7 cellular contexts compared by ENCODE assay signal in genomic region chr6:135675862-135676261, GRCh38.
DNase-seq lines count a peak whose midpoint lies in the region; ATAC-seq, FAIRE-seq and TF ChIP-seq lines count a peak whose summit lies in the region.

No MANE protein-coding gene starts in this region.

- POLR2A ChIA-PET in GM10248 (lab: Yijun Ruan, JAX) = no interaction called here

- intact Hi-C loops in psoas muscle (cut with DNase I) = no loop called here

- no peak overlapping the region for H2BK5ac ChIP-seq in trophoblast cell (ENCODE audit: low read depth, low read length, poor library complexity)

- CTCF ChIA-PET in GM10248 (lab: Yijun Ruan, JAX) = interaction anchor here (0.8 to 2.1 kb wide), 10 partner anchors 89 to 551 kb away, joined by 3 to 9 read pairs (median 4); no protein-coding TSS in a partner anchor

- no peak overlapping the region for H3K4me2 ChIP-seq in trophoblast cell (ENCODE audit: low read length)

- no peaks in the 10 kb centered on the region for H3K36me3 Mint-ChIP-seq in central memory CD8-positive, alpha-beta T cell (ENCODE audit: insufficient read depth)

- peak; percentile 30 for TF ChIP-seq CTCF in GM10248 (IDR thresholded peaks at IDR 0.05; ENCODE audit: control extremely low read depth, extremely low read depth, low read depth, missing control alignments)
- peak; percentile 1 for TF ChIP-seq CTCF in HL-60 (IDR thresholded peaks at IDR 0.05; ENCODE audit: insufficient read depth, low read length)
- no peak for TF ChIP-seq CTCF in psoas muscle (IDR thresholded peaks at IDR 0.05)

- ATAC-seq in central memory CD8-positive, alpha-beta T cell (replicated peaks; ENCODE audit: extremely low read depth, poor library complexity, severe bottlenecking) = peak; percentile 28
- ATAC-seq in psoas muscle = no peak

- no peak overlapping the region for H2BK120ac ChIP-seq in trophoblast cell (ENCODE audit: insufficient read depth, low read length, poor library complexity)

- H3K9me3 Mint-ChIP-seq in central memory CD8-positive, alpha-beta T cell = no peaks in the 10 kb centered on the region

- no peak overlapping the region for H4K12ac ChIP-seq in trophoblast cell (ENCODE audit: low read depth, low read length)

- no peak overlapping the region for H3K4me3 Mint-ChIP-seq in central memory CD8-positive, alpha-beta T cell

- no peak overlapping the region for H2AFZ ChIP-seq in trophoblast cell (ENCODE audit: insufficient read depth, low read length, poor library complexity)

- H3K9me3 ChIP-seq in trophoblast cell (ENCODE audit: insufficient read depth, low read depth, low read length) (no peaks in the 10 kb centered on the region), psoas muscle (no peaks in the 10 kb centered on the region)

- H3K4me1 ChIP-seq in trophoblast cell (ENCODE audit: control insufficient read depth in 1 of 2, insufficient read depth in 2 of 2, low read length in 2 of 2) = no peaks in the 10 kb centered on the region
- H3K4me1 ChIP-seq in psoas muscle = no peaks in the 10 kb centered on the region

- H3K23ac ChIP-seq in trophoblast cell (ENCODE audit: low read length) = no peak overlapping the region

- no peaks in the 10 kb centered on the region for H3K79me1 ChIP-seq in trophoblast cell (ENCODE audit: low read length)

- H4K91ac ChIP-seq in trophoblast cell (ENCODE audit: low read depth, low read length) = no peak overlapping the region

- no peak overlapping the region for H3K14ac ChIP-seq in trophoblast cell (ENCODE audit: low read length)

- no peak overlapping the region for H4K8ac ChIP-seq in trophoblast cell (ENCODE audit: low read depth, low read length)

- H3K79me2 ChIP-seq in trophoblast cell (ENCODE audit: control insufficient read depth, insufficient read depth, low read length, poor library complexity) = no peaks in the 10 kb centered on the region

- H3K4me3 ChIP-seq in HL-60 (replicated peaks; ENCODE audit: insufficient read depth, low read length) = no peak overlapping the region
- no peak overlapping the region for H3K4me3 ChIP-seq in trophoblast cell (ENCODE audit: low read depth, low read length)
- no peak overlapping the region for H3K4me3 ChIP-seq in psoas muscle

- no peak overlapping the region for H3K27ac Mint-ChIP-seq in central memory CD8-positive, alpha-beta T cell (ENCODE audit: low read depth)

- H3K36me3 ChIP-seq in trophoblast cell (ENCODE audit: control insufficient read depth in 1 of 2, insufficient read depth in 2 of 2, low read length in 2 of 2) = no peaks in the 10 kb centered on the region
- no peaks in the 10 kb centered on the region for H3K36me3 ChIP-seq in psoas muscle (ENCODE audit: insufficient read depth in 1 of 2, low read depth in 1 of 2)

- no peak for FAIRE-seq in urothelium cell line (lab: Jason Lieb, UNC)

- DNase-seq in GM10248 (ENCODE audit: extremely low spot score) = peak; percentile 18
- peak; percentile 20 to 53 for DNase-seq in HL-60 (ENCODE audit: low read depth in 1 of 2, low spot score in 1 of 2)
- peak; percentile 49 for DNase-seq in RKO (ENCODE audit: low spot score)
- peak in 1 of 2 donors; percentile 16 for DNase-seq in central memory CD8-positive, alpha-beta T cell (ENCODE audit: low spot score in 2 of 2)
- peak; percentile 7 to 70 for DNase-seq in trophoblast cell
- DNase-seq in psoas muscle = no peak
- DNase-seq in urothelium cell line (ENCODE audit: low spot score) = no peak

- no peak overlapping the region for H2AK5ac ChIP-seq in trophoblast cell (ENCODE audit: low read length)

- H3K27me3 Mint-ChIP-seq in central memory CD8-positive, alpha-beta T cell = no peaks in the 10 kb centered on the region

- H3K18ac ChIP-seq in trophoblast cell (ENCODE audit: low read length) = no peak overlapping the region

- WGBS in trophoblast cell (ENCODE audit: extremely low coverage, insufficient coverage, insufficient read length) = no CpG with 5 or more reads among the region's 1 CpG
- 56 to 72% (median 60%) methylated on average over 1 of the region's 1 CpG for whole genome bisulfite sequencing in psoas muscle, 3 donors

- H3K4ac ChIP-seq in trophoblast cell (ENCODE audit: low read depth, low read length) = no peak overlapping the region

- H3K27ac ChIP-seq in HL-60 (replicated peaks) (no peak overlapping the region), trophoblast cell (ENCODE audit: low read depth, low read length) (no peak overlapping the region), psoas muscle (no peak overlapping the region)

- H2BK12ac ChIP-seq in trophoblast cell (ENCODE audit: low read length) = no peak overlapping the region

- no peak overlapping the region for H3K9ac ChIP-seq in trophoblast cell (ENCODE audit: low read length)

- H3K27me3 ChIP-seq in HL-60 (ENCODE audit: insufficient read depth, poor library complexity, severe bottlenecking) (no peaks in the 10 kb centered on the region), trophoblast cell (ENCODE audit: insufficient read depth, low read length) (no peaks in the 10 kb centered on the region), psoas muscle (ENCODE audit: insufficient read depth in 3 of 3, low read length in 2 of 3) (no peaks in the 10 kb centered on the region)

- H3K4me1 Mint-ChIP-seq in central memory CD8-positive, alpha-beta T cell = no peaks in the 10 kb centered on the region

Comparison
In these comparisons a context has a peak if more than half of its experiments do, and no peak if none do; other contexts are left out.
1. DNase-seq: peak in GM10248 (single experiment), HL-60 (2 of 2), RKO (single experiment) and trophoblast cell (2 of 2); none in psoas muscle (0 of 2) and urothelium cell line (single experiment).